11 cellular contexts compared by ENCODE assay signal in genomic region chr4:1633993-1634392, GRCh38.
"Had no signal": no experiment of that assay in that cellular context is flagged by ENCODE, and none has a peak within 500 bp of the region (broad histone marks: within the 10 kb centered on the region; RNA-seq: fewer than 3 reads in every experiment).

No MANE protein-coding gene starts in this region.

- H3K9me3 ChIP-seq: HAP-1 had no signal

- H3K27ac ChIP-seq: GM23248 had no signal

- DNase-seq: GM23248, GOT3, H7, H9, HCEC 1CT, HFFc6 had no signal

- ATAC-seq: GM23338, HCT116 had no signal

- H3K4me1 ChIP-seq: HAP-1 had no signal

- H3K36me3 ChIP-seq: HAP-1 had no signal

- FAIRE-seq: H1, H54 had no signal

- H3K4me2 ChIP-seq: GM23338 had no signal

- H2AFZ ChIP-seq: GM23248, GM23338 had no signal

- H3K4me3 ChIP-seq: GM23248, GM23338, HAP-1 had no signal

- H3K9ac ChIP-seq: GM23248 had no signal
